8 cellular contexts compared by ENCODE assay signal in the genomic region with DNA sequence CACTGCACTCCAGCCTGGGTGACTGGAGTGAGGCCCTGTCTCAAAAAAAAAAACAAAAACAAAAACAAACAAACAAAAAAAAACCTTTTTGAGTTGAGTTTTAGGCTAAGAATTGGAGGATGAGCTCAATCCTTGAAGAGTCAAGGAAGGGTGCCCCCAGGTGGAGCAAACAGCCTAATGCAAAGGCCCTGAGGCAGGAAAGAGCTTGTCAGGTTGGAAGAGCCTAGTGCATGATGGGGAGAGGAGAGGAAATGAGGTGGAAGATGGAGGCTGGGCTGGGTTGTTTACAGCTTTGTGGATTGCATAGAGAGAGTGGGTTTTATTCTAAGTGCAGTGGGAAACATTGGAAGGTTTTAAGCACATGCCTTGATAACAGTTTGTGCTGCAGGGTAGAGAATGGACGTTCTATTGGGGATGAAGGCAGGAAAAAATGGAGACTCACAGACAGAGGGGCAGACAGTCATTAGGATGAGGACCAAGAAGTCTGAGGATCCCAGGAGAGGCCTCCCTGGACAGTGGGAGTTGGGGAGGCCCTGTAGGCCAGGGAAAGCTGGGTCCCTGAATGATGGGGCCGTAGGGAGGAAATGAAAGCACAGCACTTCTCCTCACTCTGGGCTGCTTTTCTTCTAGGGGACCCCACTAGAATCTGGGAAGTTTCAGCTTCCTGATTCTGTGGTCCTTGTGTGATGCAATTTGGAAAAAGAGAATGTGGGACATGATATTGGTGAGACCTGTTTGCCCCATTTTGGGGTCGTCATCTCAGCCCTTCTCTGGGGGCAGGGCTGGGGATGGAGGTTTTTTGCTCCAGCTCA. TPM values are rescaled to one million over a fixed set of nuclear protein-coding genes. Genes with fewer than 3 reads are reported as not detected.
DNase-seq lines count a peak whose midpoint lies in the region; ATAC-seq and TF ChIP-seq lines count a peak whose summit lies in the region.

No MANE protein-coding gene starts in this region.

- no peak for ATAC-seq in activated T-helper 17 cell treated with anti-CD3 and anti-CD28 coated beads, Interleukin-2, amount 50 U/mL, for 72 hours (replicated peaks)
- ATAC-seq in HG03139 (IDR thresholded peaks at IDR 0.05; ENCODE audit: unreplicated experiment) = no peak
- no peak for ATAC-seq in HG03159 (IDR thresholded peaks at IDR 0.05; ENCODE audit: unreplicated experiment)

- DNase-seq in NCI-H146 (lab: John Stamatoyannopoulos, UW) (peak; percentile 12), NCI-H146 treated with DMSO at 0.1 percent for 48 hours (lab: John Stamatoyannopoulos, UW; ENCODE audit: unreplicated experiment) (no peak), HUDEP-2 (lab: John Stamatoyannopoulos, UW; ENCODE audit: unreplicated experiment in 76 of 76) (peak in 49 of 76 experiments; percentile 14 to 66 (median 39)), nephron progenitor cell (no peak), endothelial cell (ENCODE audit: low spot score) (no peak)

- H3K4me3 Mint-ChIP-seq in activated T-helper 17 cell treated with anti-CD3 and anti-CD28 coated beads, Interleukin-2, amount 50 U/mL, for 72 hours = peak overlapping the region; percentile 2
- peak overlapping the region; percentile 33 for H3K4me3 Mint-ChIP-seq in nephron progenitor cell
- no peak overlapping the region for H3K4me3 Mint-ChIP-seq in endothelial cell (ENCODE audit: unreplicated experiment)

- no peak for TF ChIP-seq CTCF in nephron progenitor cell (IDR thresholded peaks at IDR 0.05)
- no peak for TF ChIP-seq CTCF in endothelial cell (IDR thresholded peaks at IDR 0.05; ENCODE audit: unreplicated experiment)

- peaks cover 13% of the 10 kb centered on the region for H3K4me1 Mint-ChIP-seq in activated T-helper 17 cell treated with anti-CD3 and anti-CD28 coated beads, Interleukin-2, amount 50 U/mL, for 72 hours
- H3K4me1 Mint-ChIP-seq in nephron progenitor cell (peaks cover 15% of the 10 kb centered on the region), endothelial cell (ENCODE audit: unreplicated experiment) (peaks cover 8% of the 10 kb centered on the region)

- no peaks in the 10 kb centered on the region for H3K9me3 Mint-ChIP-seq in activated T-helper 17 cell treated with anti-CD3 and anti-CD28 coated beads, Interleukin-2, amount 50 U/mL, for 72 hours
- H3K9me3 Mint-ChIP-seq in nephron progenitor cell (no peaks in the 10 kb centered on the region), endothelial cell (ENCODE audit: unreplicated experiment) (no peaks in the 10 kb centered on the region)

- H3K36me3 Mint-ChIP-seq in activated T-helper 17 cell treated with anti-CD3 and anti-CD28 coated beads, Interleukin-2, amount 50 U/mL, for 72 hours (ENCODE audit: low read depth) = peaks cover 17% of the 10 kb centered on the region
- H3K36me3 Mint-ChIP-seq in nephron progenitor cell (ENCODE audit: low read depth) (peaks cover 9% of the 10 kb centered on the region), endothelial cell (ENCODE audit: low read depth, unreplicated experiment) (peaks cover 4% of the 10 kb centered on the region)

- H3K27ac Mint-ChIP-seq in activated T-helper 17 cell treated with anti-CD3 and anti-CD28 coated beads, Interleukin-2, amount 50 U/mL, for 72 hours = peak overlapping the region; percentile 9
- no peak overlapping the region for H3K27ac Mint-ChIP-seq in nephron progenitor cell
- H3K27ac Mint-ChIP-seq in endothelial cell (ENCODE audit: unreplicated experiment) = no peak overlapping the region

- peaks cover 8% of the 10 kb centered on the region for H3K27me3 Mint-ChIP-seq in activated T-helper 17 cell treated with anti-CD3 and anti-CD28 coated beads, Interleukin-2, amount 50 U/mL, for 72 hours
- H3K27me3 Mint-ChIP-seq in nephron progenitor cell (ENCODE audit: low read depth, poor library complexity) (peaks cover 43% of the 10 kb centered on the region), endothelial cell (ENCODE audit: unreplicated experiment) (peaks cover 12% of the 10 kb centered on the region)

RNA-seq across cellular contexts. Expression of gene SNX22, which starts 1.9 kb away (rescaled TPM):
- under 1 TPM; 0.26 to 0.77 TPM for total RNA-seq in activated T-helper 17 cell treated with anti-CD3 and anti-CD28 coated beads, Interleukin-2, amount 50 U/mL, for 72 hours
- total RNA-seq in endothelial cell (ENCODE audit: unreplicated experiment) = 0.41 TPM

RNA-seq across cellular contexts. Expression of gene PPIB, which starts 13.2 kb away (rescaled TPM):
- total RNA-seq in activated T-helper 17 cell treated with anti-CD3 and anti-CD28 coated beads, Interleukin-2, amount 50 U/mL, for 72 hours = 100 to 1,000 TPM; 194 to 363 TPM
- total RNA-seq in endothelial cell (ENCODE audit: unreplicated experiment) = 589 TPM

RNA-seq across cellular contexts. Expression of gene SNX1, which starts 53.8 kb away (rescaled TPM):
- 100 to 1,000 TPM in 1 of 2 donors, 10 to 100 TPM in 1; 91.3 to 126 TPM for total RNA-seq in activated T-helper 17 cell treated with anti-CD3 and anti-CD28 coated beads, Interleukin-2, amount 50 U/mL, for 72 hours
- 128 TPM for total RNA-seq in endothelial cell (ENCODE audit: unreplicated experiment)

RNA-seq across cellular contexts. Expression of gene CIAO2A, which starts 56.0 kb away (rescaled TPM):
- total RNA-seq in activated T-helper 17 cell treated with anti-CD3 and anti-CD28 coated beads, Interleukin-2, amount 50 U/mL, for 72 hours = 10 to 100 TPM; 71.7 to 99.1 TPM
- total RNA-seq in endothelial cell (ENCODE audit: unreplicated experiment) = 51.4 TPM

Comparison
In these comparisons a context has a peak if more than half of its experiments do, and no peak if none do; other contexts are left out.
1. DNase-seq: peak in NCI-H146 (single experiment) and HUDEP-2 (49 of 76); none in NCI-H146 treated with DMSO at 0.1 percent for 48 hours (single experiment), nephron progenitor cell (single experiment) and endothelial cell (single experiment).